In genomic region chr7:2239242-2239641, GRCh38 we compare ENCODE assay signal across 1 cellular context.
TF ChIP-seq lines count a peak whose summit lies in the region.

No MANE protein-coding gene starts in this region.

TF ChIP-seq in K562, 482 proteins besides CTCF, POLR2A, EP300 and RAD21:
- TF ChIP-seq NCOA2 (IDR thresholded peaks at IDR 0.05; ENCODE audit: partially characterized antibody in 2 of 2) (no peak), SUPT5H (IDR thresholded peaks at IDR 0.05) (no peak), RBM15 (IDR thresholded peaks at IDR 0.05; ENCODE audit: insufficient read depth, low read length) (no peak), TAF15 (IDR thresholded peaks at IDR 0.05; ENCODE audit: low read depth, low read length) (0 out of 2 replicates have a peak, but pooled peaks have one; percentile 39)
TF ChIP-seq in K562: peak in this region for 1.
